In genomic region chrX:49753691-49754090, GRCh38 we compare ENCODE assay signal across 15 cellular contexts. TPM values are rescaled to one million over a fixed set of nuclear protein-coding genes. Genes with fewer than 3 reads are reported as not detected.
"Had no signal": no experiment of that assay in that cellular context is flagged by ENCODE, and none has a peak within 500 bp of the region (broad histone marks: within the 10 kb centered on the region; RNA-seq: fewer than 3 reads in every experiment).

No MANE protein-coding gene starts in this region.

- H3K9me3 ChIP-seq: SK-N-SH had no signal

- DNase-seq: NCI-H1048, NCI-H1436 treated with DMSO at 0.1 percent for 48 hours, NCI-H187 treated with DMSO at 0.1 percent for 48 hours, NCI-H2029 treated with DMSO at 0.1 percent for 48 hours, NCI-H226, NCI-H510A, NCI-H524 treated with DMSO at 0.1 percent for 48 hours had no signal

- H3K27ac ChIP-seq: HL-60, KMS-11, RWPE1 had no signal

- H3K9ac ChIP-seq: KMS-11, SK-N-SH had no signal

- H3K4me2 ChIP-seq: KMS-11, SK-N-SH had no signal

- H3K4me3 ChIP-seq: K562 had no signal

- H3K9me2 ChIP-seq: SK-N-SH had no signal

RNA-seq across cellular contexts. Expression of gene PAGE1, which starts 57.9 kb away (rescaled TPM):
- total RNA-seq: SK-MEL-5, T-cell had no signal
- polyA plus RNA-seq: IgD-negative memory B cell had no signal
